2 cellular contexts compared by ENCODE assay signal in the genomic region with DNA sequence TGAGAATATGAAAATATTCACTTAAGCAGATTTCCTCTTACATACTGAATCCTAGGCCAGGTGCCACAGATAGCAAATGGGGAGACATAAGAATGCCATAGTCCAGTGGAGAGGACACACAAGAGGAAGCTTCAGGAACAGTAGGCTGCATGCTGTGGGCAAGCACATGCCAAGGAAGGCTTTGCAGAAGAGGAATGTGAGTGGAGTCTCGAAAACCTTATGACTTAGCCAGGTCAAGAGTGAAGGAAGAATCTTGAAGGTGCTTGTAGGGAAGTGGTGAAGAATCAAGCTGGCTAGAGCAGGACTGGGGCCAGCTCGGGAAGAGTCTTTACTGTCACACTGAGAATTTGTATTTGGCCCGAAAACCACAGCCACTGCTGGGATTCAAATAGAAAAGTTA.
TF ChIP-seq lines count a peak whose summit lies in the region.

No MANE protein-coding gene starts in this region.

TF ChIP-seq in GM23338, 12 proteins besides CTCF, POLR2A, EP300 and RAD21 (continued from another document):
- TF ChIP-seq, protein P1, sequence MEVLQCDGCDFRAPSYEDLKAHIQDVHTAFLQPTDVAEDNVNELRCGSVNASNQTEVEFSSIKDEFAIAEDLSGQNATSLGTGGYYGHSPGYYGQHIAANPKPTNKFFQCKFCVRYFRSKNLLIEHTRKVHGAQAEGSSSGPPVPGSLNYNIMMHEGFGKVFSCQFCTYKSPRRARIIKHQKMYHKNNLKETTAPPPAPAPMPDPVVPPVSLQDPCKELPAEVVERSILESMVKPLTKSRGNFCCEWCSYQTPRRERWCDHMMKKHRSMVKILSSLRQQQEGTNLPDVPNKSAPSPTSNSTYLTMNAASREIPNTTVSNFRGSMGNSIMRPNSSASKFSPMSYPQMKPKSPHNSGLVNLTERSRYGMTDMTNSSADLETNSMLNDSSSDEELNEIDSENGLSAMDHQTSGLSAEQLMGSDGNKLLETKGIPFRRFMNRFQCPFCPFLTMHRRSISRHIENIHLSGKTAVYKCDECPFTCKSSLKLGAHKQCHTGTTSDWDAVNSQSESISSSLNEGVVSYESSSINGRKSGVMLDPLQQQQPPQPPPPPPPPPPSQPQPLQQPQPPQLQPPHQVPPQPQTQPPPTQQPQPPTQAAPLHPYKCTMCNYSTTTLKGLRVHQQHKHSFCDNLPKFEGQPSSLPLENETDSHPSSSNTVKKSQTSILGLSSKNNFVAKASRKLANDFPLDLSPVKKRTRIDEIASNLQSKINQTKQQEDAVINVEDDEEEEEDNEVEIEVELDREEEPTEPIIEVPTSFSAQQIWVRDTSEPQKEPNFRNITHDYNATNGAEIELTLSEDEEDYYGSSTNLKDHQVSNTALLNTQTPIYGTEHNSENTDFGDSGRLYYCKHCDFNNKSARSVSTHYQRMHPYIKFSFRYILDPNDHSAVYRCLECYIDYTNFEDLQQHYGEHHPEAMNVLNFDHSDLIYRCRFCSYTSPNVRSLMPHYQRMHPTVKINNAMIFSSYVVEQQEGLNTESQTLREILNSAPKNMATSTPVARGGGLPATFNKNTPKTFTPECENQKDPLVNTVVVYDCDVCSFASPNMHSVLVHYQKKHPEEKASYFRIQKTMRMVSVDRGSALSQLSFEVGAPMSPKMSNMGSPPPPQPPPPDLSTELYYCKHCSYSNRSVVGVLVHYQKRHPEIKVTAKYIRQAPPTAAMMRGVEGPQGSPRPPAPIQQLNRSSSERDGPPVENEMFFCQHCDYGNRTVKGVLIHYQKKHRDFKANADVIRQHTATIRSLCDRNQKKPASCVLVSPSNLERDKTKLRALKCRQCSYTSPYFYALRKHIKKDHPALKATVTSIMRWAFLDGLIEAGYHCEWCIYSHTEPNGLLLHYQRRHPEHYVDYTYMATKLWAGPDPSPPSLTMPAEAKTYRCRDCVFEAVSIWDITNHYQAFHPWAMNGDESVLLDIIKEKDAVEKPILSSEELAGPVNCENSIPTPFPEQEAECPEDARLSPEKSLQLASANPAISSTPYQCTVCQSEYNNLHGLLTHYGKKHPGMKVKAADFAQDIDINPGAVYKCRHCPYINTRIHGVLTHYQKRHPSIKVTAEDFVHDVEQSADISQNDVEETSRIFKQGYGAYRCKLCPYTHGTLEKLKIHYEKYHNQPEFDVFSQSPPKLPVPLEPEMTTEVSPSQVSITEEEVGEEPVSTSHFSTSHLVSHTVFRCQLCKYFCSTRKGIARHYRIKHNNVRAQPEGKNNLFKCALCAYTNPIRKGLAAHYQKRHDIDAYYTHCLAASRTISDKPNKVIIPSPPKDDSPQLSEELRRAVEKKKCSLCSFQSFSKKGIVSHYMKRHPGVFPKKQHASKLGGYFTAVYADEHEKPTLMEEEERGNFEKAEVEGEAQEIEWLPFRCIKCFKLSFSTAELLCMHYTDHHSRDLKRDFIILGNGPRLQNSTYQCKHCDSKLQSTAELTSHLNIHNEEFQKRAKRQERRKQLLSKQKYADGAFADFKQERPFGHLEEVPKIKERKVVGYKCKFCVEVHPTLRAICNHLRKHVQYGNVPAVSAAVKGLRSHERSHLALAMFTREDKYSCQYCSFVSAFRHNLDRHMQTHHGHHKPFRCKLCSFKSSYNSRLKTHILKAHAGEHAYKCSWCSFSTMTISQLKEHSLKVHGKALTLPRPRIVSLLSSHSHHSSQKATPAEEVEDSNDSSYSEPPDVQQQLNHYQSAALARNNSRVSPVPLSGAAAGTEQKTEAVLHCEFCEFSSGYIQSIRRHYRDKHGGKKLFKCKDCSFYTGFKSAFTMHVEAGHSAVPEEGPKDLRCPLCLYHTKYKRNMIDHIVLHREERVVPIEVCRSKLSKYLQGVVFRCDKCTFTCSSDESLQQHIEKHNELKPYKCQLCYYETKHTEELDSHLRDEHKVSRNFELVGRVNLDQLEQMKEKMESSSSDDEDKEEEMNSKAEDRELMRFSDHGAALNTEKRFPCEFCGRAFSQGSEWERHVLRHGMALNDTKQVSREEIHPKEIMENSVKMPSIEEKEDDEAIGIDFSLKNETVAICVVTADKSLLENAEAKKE (CRISPR knock-in tag; IDR thresholded peaks at IDR 0.05), result peak; percentile 59; the same call in 1 of the 2 replicates
- TF ChIP-seq EZH2 (IDR thresholded peaks at IDR 0.05; ENCODE audit: low read depth, unreplicated experiment), result no peak

TF ChIP-seq in WTC11, 78 proteins besides CTCF, POLR2A, EP300 and RAD21 (continued from another document):
- TF ChIP-seq, protein P2, sequence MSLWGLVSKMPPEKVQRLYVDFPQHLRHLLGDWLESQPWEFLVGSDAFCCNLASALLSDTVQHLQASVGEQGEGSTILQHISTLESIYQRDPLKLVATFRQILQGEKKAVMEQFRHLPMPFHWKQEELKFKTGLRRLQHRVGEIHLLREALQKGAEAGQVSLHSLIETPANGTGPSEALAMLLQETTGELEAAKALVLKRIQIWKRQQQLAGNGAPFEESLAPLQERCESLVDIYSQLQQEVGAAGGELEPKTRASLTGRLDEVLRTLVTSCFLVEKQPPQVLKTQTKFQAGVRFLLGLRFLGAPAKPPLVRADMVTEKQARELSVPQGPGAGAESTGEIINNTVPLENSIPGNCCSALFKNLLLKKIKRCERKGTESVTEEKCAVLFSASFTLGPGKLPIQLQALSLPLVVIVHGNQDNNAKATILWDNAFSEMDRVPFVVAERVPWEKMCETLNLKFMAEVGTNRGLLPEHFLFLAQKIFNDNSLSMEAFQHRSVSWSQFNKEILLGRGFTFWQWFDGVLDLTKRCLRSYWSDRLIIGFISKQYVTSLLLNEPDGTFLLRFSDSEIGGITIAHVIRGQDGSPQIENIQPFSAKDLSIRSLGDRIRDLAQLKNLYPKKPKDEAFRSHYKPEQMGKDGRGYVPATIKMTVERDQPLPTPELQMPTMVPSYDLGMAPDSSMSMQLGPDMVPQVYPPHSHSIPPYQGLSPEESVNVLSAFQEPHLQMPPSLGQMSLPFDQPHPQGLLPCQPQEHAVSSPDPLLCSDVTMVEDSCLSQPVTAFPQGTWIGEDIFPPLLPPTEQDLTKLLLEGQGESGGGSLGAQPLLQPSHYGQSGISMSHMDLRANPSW (CRISPR knock-in tag; conservative IDR thresholded peaks at IDR 0.05; ENCODE audit: low read depth), result no peak
- no peak for TF ChIP-seq ELF4 (CRISPR knock-in tag; IDR thresholded peaks at IDR 0.05; ENCODE audit: low read depth)
